In the genomic region with DNA sequence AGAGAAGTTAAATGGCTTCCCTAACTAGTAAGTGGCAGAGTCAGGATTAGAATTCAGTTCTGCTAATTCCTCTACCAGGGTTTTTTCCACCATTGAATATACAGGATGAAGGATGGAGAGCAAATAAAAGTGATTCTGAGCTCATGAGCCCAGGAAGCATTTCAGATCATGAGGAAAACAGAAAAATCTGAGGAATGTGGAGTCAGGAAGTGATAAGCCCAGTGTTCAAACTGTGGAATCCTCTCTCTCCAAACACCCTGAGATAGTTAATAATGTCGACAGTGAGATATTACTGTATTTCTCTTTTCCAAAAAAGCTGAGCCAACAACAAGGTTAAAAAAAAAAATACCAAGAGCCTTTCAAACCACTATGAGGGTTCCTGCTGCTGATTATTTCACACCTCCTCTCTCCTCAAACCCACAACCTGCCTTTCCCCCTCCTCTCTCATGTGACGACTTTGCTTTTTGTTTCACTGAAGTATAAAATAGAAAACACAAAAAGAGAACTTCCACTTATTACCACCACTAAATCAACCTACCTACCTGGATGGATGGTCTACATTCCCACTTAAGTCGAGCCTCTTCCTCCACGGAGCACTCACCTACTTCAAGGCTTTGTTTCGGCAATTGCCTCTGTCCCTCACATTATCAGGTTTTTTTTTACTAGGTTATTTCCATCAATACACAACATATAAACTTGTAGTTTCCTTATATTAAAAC, we compare ENCODE assay signal across 10 cellular contexts. TPM values are rescaled to one million over a fixed set of nuclear protein-coding genes. Genes with fewer than 3 reads are reported as not detected.
DNase-seq lines count a peak whose midpoint lies in the region; ATAC-seq, FAIRE-seq and TF ChIP-seq lines count a peak whose summit lies in the region.
"Had no signal": no experiment of that assay in that cellular context is flagged by ENCODE, and none has a peak within 500 bp of the region (broad histone marks: within the 10 kb centered on the region; RNA-seq: fewer than 3 reads in every experiment).

No MANE protein-coding gene starts in this region.

- peak; percentile 60 for DNase-seq in stimulated activated CD4-positive, alpha-beta T cell treated with anti-CD3 and anti-CD28 coated beads, Interleukin-4, amount 100 ng/mL, for 24 hours
- no peak for DNase-seq in stimulated activated CD4-positive, alpha-beta T cell treated with anti-CD3 and anti-CD28 coated beads, Interleukin-1b, Interleukin-23, amount 100 ng/mL, for 48 hours
- DNase-seq in OCI-LY7 (ENCODE audit: low spot score), result no peak
- no peak for DNase-seq in H1 (ENCODE audit: low read depth in 1 of 2, low spot score in 2 of 2)
- no peak for DNase-seq in gastrocnemius medialis
- DNase-seq in SIG-M5 treated with dmso at 0.1 percent for 504 hours (lab: John Stamatoyannopoulos, UW; ENCODE audit: unreplicated experiment), result no peak
- DNase-seq in pons (ENCODE audit: low spot score), result no peak
- no peak for DNase-seq in NCI-H446 (lab: John Stamatoyannopoulos, UW)
- DNase-seq: SIG-M5 had no signal

- H3K79me1 ChIP-seq in H1 (ENCODE audit: low read depth, low read length), result no peaks in the 10 kb centered on the region

- TF ChIP-seq EP300 in H1 (IDR thresholded peaks at IDR 0.05; ENCODE audit: borderline replicate concordance in 1 of 2, low read depth in 2 of 2, low read length in 2 of 2), result no peak

- no peak overlapping the region for H3K18ac ChIP-seq in H1 (ENCODE audit: extremely low read depth, low read length)

- no peak overlapping the region for H3K4me3 ChIP-seq in OCI-LY7 (ENCODE audit: low read depth, low read length, poor library complexity, severe bottlenecking)
- no peak overlapping the region for H3K4me3 ChIP-seq in H1 (ENCODE audit: extremely low read depth in 1 of 4, insufficient read depth in 2 of 4, low read depth in 3 of 4, low read length in 4 of 4)
- H3K4me3 ChIP-seq in gastrocnemius medialis, result no peak overlapping the region

- no peaks in the 10 kb centered on the region for H3K23me2 ChIP-seq in H1 (ENCODE audit: low read depth, low read length)

- H4K91ac ChIP-seq in H1 (replicated peaks; ENCODE audit: insufficient read length, low read length), result no peak overlapping the region

- H4K20me1 ChIP-seq in OCI-LY7 (ENCODE audit: insufficient read depth, low read length), result no peaks in the 10 kb centered on the region
- no peaks in the 10 kb centered on the region for H4K20me1 ChIP-seq in H1 (replicated peaks in 1 of 2; ENCODE audit: control insufficient read depth in 1 of 2, insufficient read depth in 2 of 2, low read length in 2 of 2)

- POLR2A ChIA-PET in OCI-LY7 (lab: Charles Lee), result interaction anchor here (0.6 kb wide), 1 partner anchor 31 kb away, joined by 3 read pairs; no protein-coding TSS in a partner anchor
- POLR2A ChIA-PET in H1 (lab: Charles Lee; ENCODE audit: partially characterized antibody), result no interaction called here

- 78% methylated on average over 5 of the region's 5 CpGs; no CpG with 5 or more reads in 1 of the 2 experiments for WGBS in H1 (ENCODE audit: extremely low coverage in 1 of 2, insufficient coverage in 1 of 2, insufficient read length in 1 of 2, insufficient replicate concordance in 2 of 2, low coverage in 1 of 2, low lambda C conversion rate in 2 of 2, missing lambda C conversion rate in 1 of 2), 2 experiments

- peak overlapping the region; percentile 75; the same call in 1 of the 2 replicates for H2AK5ac ChIP-seq in H1 (ENCODE audit: low read depth, low read length)

- TF ChIP-seq CTCF in OCI-LY7 (conservative IDR thresholded peaks at IDR 0.05; ENCODE audit: low read length) (no peak), H1 (IDR thresholded peaks at IDR 0.05; ENCODE audit: control extremely low read depth in 1 of 3, insufficient read depth in 1 of 3, low read depth in 1 of 3, low read length in 3 of 3) (no peak), gastrocnemius medialis (IDR thresholded peaks at IDR 0.05 in 4 of 5, conservative IDR thresholded peaks at IDR 0.05 in 1 of 5) (no peak)

- no peak for TF ChIP-seq POLR2A in H1 (IDR thresholded peaks at IDR 0.05; ENCODE audit: control extremely low read depth in 1 of 2, low read depth in 2 of 2, low read length in 2 of 2)
- no peak for TF ChIP-seq POLR2A in gastrocnemius medialis (IDR thresholded peaks at IDR 0.05)

- H3K4me1 ChIP-seq in OCI-LY7 (ENCODE audit: insufficient read depth, low read length, poor library complexity, severe bottlenecking) (peaks cover 39% of the 10 kb centered on the region), H1 (replicated peaks in 1 of 4; ENCODE audit: control insufficient read depth in 3 of 4, insufficient read depth in 4 of 4, low read length in 3 of 4) (peaks cover 0 to 3% (median 0%) of the 10 kb centered on the region in 4 experiments; a peak in 1 of 7 replicates), gastrocnemius medialis (no peaks in the 10 kb centered on the region)

- H3K14ac ChIP-seq in H1 (ENCODE audit: insufficient read length), result no peak overlapping the region

- no peak for TF ChIP-seq RAD21 in H1 (IDR thresholded peaks at IDR 0.05 in 1 of 2, conservative IDR thresholded peaks at IDR 0.05 in 1 of 2; ENCODE audit: low read depth in 2 of 2, low read length in 2 of 2)

- no peak overlapping the region for H4K8ac ChIP-seq in H1 (ENCODE audit: extremely low read depth, insufficient read depth, low read length)

- H3K27ac ChIP-seq in OCI-LY7 (ENCODE audit: low read depth, low read length, poor library complexity, severe bottlenecking) (no peak overlapping the region), H1 (ENCODE audit: low read depth, low read length) (no peak overlapping the region), gastrocnemius medialis (no peak overlapping the region)

- no peak for ATAC-seq in gastrocnemius medialis

- H2BK120ac ChIP-seq in H1 (replicated peaks; ENCODE audit: low read depth, low read length), result no peak overlapping the region

- H2BK5ac ChIP-seq in H1 (ENCODE audit: low read depth, low read length), result no peak overlapping the region; the same call in 1 of the 2 replicates

- no peak overlapping the region for H4K5ac ChIP-seq in H1 (ENCODE audit: insufficient read length, low read depth, low read length)

- CTCF ChIA-PET in OCI-LY7 (lab: Charles Lee; ENCODE audit: unreplicated experiment), result no interaction called here
- CTCF ChIA-PET in H1 (lab: Charles Lee; ENCODE audit: partially characterized antibody), result no interaction called here

- H3K4me2 ChIP-seq in OCI-LY7 (ENCODE audit: low read length) (0 out of 2 replicates have a peak overlapping the region, but pooled peaks have one; percentile 21), H1 (ENCODE audit: insufficient read depth in 1 of 2, low read depth in 2 of 2, low read length in 2 of 2) (no peak overlapping the region)

- H2AFZ ChIP-seq in OCI-LY7 (ENCODE audit: low read length) (peak overlapping the region; percentile 31; the same call in 1 of the 2 replicates), H1 (ENCODE audit: low read length) (peak overlapping the region; percentile 15; the same call in 1 of the 2 replicates)

- in situ Hi-C loops in gastrocnemius medialis (cut with MboI; ENCODE audit: low sequenced_read_pairs in 4 of 4), result no loop called here

- no peaks in the 10 kb centered on the region for H3K36me3 ChIP-seq in OCI-LY7 (ENCODE audit: insufficient read depth, low read length)
- no peaks in the 10 kb centered on the region for H3K36me3 ChIP-seq in H1 (ENCODE audit: control insufficient read depth in 2 of 4, insufficient read depth in 4 of 4, low read length in 3 of 4)
- H3K36me3 ChIP-seq in gastrocnemius medialis, result no peaks in the 10 kb centered on the region

- intact Hi-C loops in OCI-LY7 (cut with micrococcal nuclease; ENCODE audit: unreplicated experiment) (no loop called here), gastrocnemius medialis (cut with DNase I; ENCODE audit: low total_unique reads) (no loop called here)

- FAIRE-seq in H1 (lab: Jason Lieb, UNC), result no peak
- FAIRE-seq: H54 had no signal

- no peak overlapping the region for H2BK15ac ChIP-seq in H1 (ENCODE audit: low read length)

- peak overlapping the region; percentile 72; the same call in 1 of the 2 replicates for H2BK12ac ChIP-seq in H1 (ENCODE audit: low read depth, low read length)

- H3K27me3 ChIP-seq in H1 (replicated peaks in 1 of 4; ENCODE audit: control insufficient read depth in 3 of 4, extremely low read depth in 1 of 4, insufficient read depth in 3 of 4, low read length in 3 of 4) (no peaks in the 10 kb centered on the region), gastrocnemius medialis (no peaks in the 10 kb centered on the region)

- BruUV-seq in OCI-LY7 (replicated peaks; lab: Mats Ljungman, UMichigan), result no TSS peak

- H2BK20ac ChIP-seq in H1 (ENCODE audit: low read length), result peak overlapping the region; percentile 81; the same call in 1 of the 2 replicates

- H3K9me2 ChIP-seq in OCI-LY7 (ENCODE audit: insufficient read depth, low read length), result no peaks in the 10 kb centered on the region

- H3K9me3 ChIP-seq in OCI-LY7 (ENCODE audit: low read length) (no peaks in the 10 kb centered on the region), H1 (ENCODE audit: insufficient read depth in 2 of 2, low read depth in 1 of 2, low read length in 1 of 2) (no peaks in the 10 kb centered on the region), gastrocnemius medialis (no peaks in the 10 kb centered on the region)

- H3K79me2 ChIP-seq in OCI-LY7 (ENCODE audit: insufficient read depth, low read depth, low read length) (no peaks in the 10 kb centered on the region), H1 (ENCODE audit: control insufficient read depth in 1 of 2, insufficient read depth in 2 of 2, low read length in 2 of 2) (no peaks in the 10 kb centered on the region)

- H3K23ac ChIP-seq in H1 (ENCODE audit: insufficient read length), result no peak overlapping the region

- no peak overlapping the region for H3K9ac ChIP-seq in H1 (replicated peaks in 1 of 4; ENCODE audit: extremely low read depth in 1 of 4, low read depth in 3 of 4, low read length in 3 of 4)

- no peak overlapping the region for H3K4ac ChIP-seq in H1 (replicated peaks; ENCODE audit: insufficient read length, low read depth, low read length)

- H3K56ac ChIP-seq in H1 (replicated peaks; ENCODE audit: insufficient read length, low read depth, low read length), result no peak overlapping the region

RNA-seq across cellular contexts. Expression of gene SLAMF1, which starts 8.9 kb away (rescaled TPM):
- 0.32 and 0.36 TPM in 2 replicates for total RNA-seq in OCI-LY7 (2014; rRNA removed; shearing (Covaris generic))
- 0.42 and 0.72 TPM in 2 replicates for total RNA-seq in OCI-LY7 (2022)
- not detected in 2 replicates for total RNA-seq in H1 (2021; fragmentation: NEBNext Ultra II Directional; extraction: Animal tissue kit (Norgen Biotek cat#: 25700))
- polyA plus RNA-seq in H1 (2011; rRNA removed), result not detected in 2 replicates
- polyA plus RNA-seq in H1 (2011; cell fraction: cytosol; rRNA removed), result not detected
- polyA plus RNA-seq in H1 (2011; cell fraction: nucleus; rRNA removed), result not detected
- polyA plus RNA-seq in H1 (2012, experiment 1 of 2), result not detected in 4 replicates
- polyA plus RNA-seq in H1 (2012, experiment 2 of 2), result not detected
- not detected for polyA plus RNA-seq in H1 (2013, experiment 1 of 2)
- 0.02 TPM for polyA plus RNA-seq in H1 (2013, experiment 2 of 2)
- not detected in 2 replicates for polyA minus RNA-seq in H1 (2011; rRNA and poly(A)+ RNA removed)
- not detected for polyA minus RNA-seq in H1 (2011; cell fraction: cytosol; rRNA and poly(A)+ RNA removed)
- not detected for polyA minus RNA-seq in H1 (2011; cell fraction: nucleus; rRNA and poly(A)+ RNA removed)
- total RNA-seq in gastrocnemius medialis, result not detected

RNA-seq across cellular contexts. Expression of gene CD84, which starts 58.7 kb away (rescaled TPM):
- total RNA-seq in OCI-LY7 (2014; rRNA removed; shearing (Covaris generic)), result 23.3 and 23.4 TPM in 2 replicates
- total RNA-seq in OCI-LY7 (2022), result 22.2 and 28.8 TPM in 2 replicates
- total RNA-seq in H1 (2021; fragmentation: NEBNext Ultra II Directional; extraction: Animal tissue kit (Norgen Biotek cat#: 25700)), result not detected in 2 replicates
- not detected in 2 replicates for polyA plus RNA-seq in H1 (2011; rRNA removed)
- polyA plus RNA-seq in H1 (2011; cell fraction: cytosol; rRNA removed), result not detected
- not detected for polyA plus RNA-seq in H1 (2011; cell fraction: nucleus; rRNA removed)
- polyA plus RNA-seq in H1 (2012, experiment 1 of 2), result not detected in 4 replicates
- not detected for polyA plus RNA-seq in H1 (2012, experiment 2 of 2)
- polyA plus RNA-seq in H1 (2013, experiment 1 of 2), result not detected
- not detected for polyA plus RNA-seq in H1 (2013, experiment 2 of 2)
- polyA minus RNA-seq in H1 (2011; rRNA and poly(A)+ RNA removed), result not detected in 2 replicates
- not detected for polyA minus RNA-seq in H1 (2011; cell fraction: cytosol; rRNA and poly(A)+ RNA removed)
- polyA minus RNA-seq in H1 (2011; cell fraction: nucleus; rRNA and poly(A)+ RNA removed), result not detected
- total RNA-seq in gastrocnemius medialis, result 1 to 10 TPM in 2 of 4 donors, under 1 TPM in 2; 0.10 to 1.1 (median 0.87) TPM

Comparison
In these comparisons a context has a peak if more than half of its experiments do, and no peak if none do; other contexts are left out.
1. RNA of gene CD84, which starts 58.7 kb away (total RNA-seq): 22.2 to 28.8 TPM in OCI-LY7; 0.10 to 1.1 TPM in gastrocnemius medialis and not detected in H1; every median in the first group is over 10 times any median in the second.